ENCODE assay signal across 17 cellular contexts in the genomic region with DNA sequence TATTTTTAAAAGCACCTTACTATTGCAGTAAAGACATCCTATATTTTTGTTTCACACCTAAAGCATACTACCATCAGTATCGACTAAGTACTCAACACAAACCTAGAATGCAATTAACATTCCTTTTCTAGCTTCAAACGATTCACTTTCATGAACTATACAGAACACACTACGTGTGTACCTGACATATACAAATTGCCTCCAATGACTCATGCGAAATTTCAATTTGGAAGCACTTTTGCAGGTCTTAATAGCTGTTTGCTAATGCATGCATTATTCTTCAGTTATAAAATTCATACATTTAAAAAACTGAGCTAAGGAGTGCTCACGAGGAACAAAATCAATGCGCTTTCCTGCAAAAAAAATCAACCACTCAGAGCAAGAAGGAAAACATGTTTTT. TPM values are rescaled to one million over a fixed set of nuclear protein-coding genes. Genes with fewer than 3 reads are reported as not detected.
"Had no signal": no experiment of that assay in that cellular context is flagged by ENCODE, and none has a peak within 500 bp of the region (broad histone marks: within the 10 kb centered on the region; RNA-seq: fewer than 3 reads in every experiment).

No MANE protein-coding gene starts in this region.

- H3K27me3 ChIP-seq: ascending aorta, foreskin keratinocyte, right atrium auricular region, testis had no signal

- H3K4me1 ChIP-seq: ascending aorta, foreskin keratinocyte, right atrium auricular region, testis had no signal

- H3K36me3 Mint-ChIP-seq: type B pancreatic cell had no signal

- H3K4me3 ChIP-seq: ascending aorta, right atrium auricular region, testis had no signal

- H3K4me3 Mint-ChIP-seq: activated T-cell treated with anti-CD3 and anti-CD28 coated beads, Interleukin-2, amount 50 U/mL, for 72 hours; effector memory CD8-positive, alpha-beta T cell; type B pancreatic cell had no signal

- H3K36me3 ChIP-seq: ascending aorta, right atrium auricular region, WERI-Rb-1 had no signal

- H3K27ac ChIP-seq: ascending aorta, foreskin keratinocyte, right atrium auricular region, testis, WERI-Rb-1 had no signal

- H3K27me3 Mint-ChIP-seq: progenitor cell of endocrine pancreas, type B pancreatic cell had no signal

- DNase-seq: activated CD4-positive, alpha-beta T cell treated with anti-CD3 and anti-CD28 coated beads, Interleukin-2, amount 50 U/mL, for 4 hours; activated effector memory CD4-positive, alpha-beta T cell treated with anti-CD3 and anti-CD28 coated beads, Interleukin-2, amount 50 U/mL, for 16 hours; activated naive CD4-positive, alpha-beta T cell treated with anti-CD3 and anti-CD28 coated beads, Interleukin-2, amount 50 U/mL, for 16 hours; activated T-cell treated with anti-CD3 and anti-CD28 coated beads, Interleukin-2, amount 50 U/mL, for 72 hours; dermis blood vessel endothelial cell; effector memory CD8-positive, alpha-beta T cell; foreskin keratinocyte; left ventricle myocardium superior; stimulated activated naive CD8-positive, alpha-beta T cell treated with anti-CD3 and anti-CD28 coated beads, Interleukin-15, Interleukin-2, amounts not matched to agents 100 U/mL and 50 U/mL, for 24 hours; testis had no signal

- ATAC-seq: effector memory CD8-positive, alpha-beta T cell; foreskin keratinocyte; left ventricle myocardium superior; stimulated activated naive CD8-positive, alpha-beta T cell treated with anti-CD3 and anti-CD28 coated beads, Interleukin-15, Interleukin-2, amounts not matched to agents 100 U/mL and 50 U/mL, for 24 hours had no signal

- H3K9me3 Mint-ChIP-seq: effector memory CD8-positive, alpha-beta T cell; type B pancreatic cell had no signal

- H3K27ac Mint-ChIP-seq: activated T-cell treated with anti-CD3 and anti-CD28 coated beads, Interleukin-2, amount 50 U/mL, for 72 hours; effector memory CD8-positive, alpha-beta T cell; type B pancreatic cell had no signal

- H3K9me3 ChIP-seq: ascending aorta, right atrium auricular region, testis had no signal

RNA-seq across cellular contexts. Expression of a gene that starts 19.7 kb away (rescaled TPM):
- total RNA-seq: activated CD8-positive, alpha-beta memory T cell treated with anti-CD3 and anti-CD28 coated beads for 36 hours; activated T-cell treated with anti-CD3 and anti-CD28 coated beads, Interleukin-2, amount 50 U/mL, for 72 hours; foreskin keratinocyte; T-helper 2 cell treated with Interferon-gamma antibody and Interleukin-4, amounts not matched to agents 100 ng/mL and 5 ng/mL, for 36 hours had no signal
